8 cellular contexts compared by ENCODE assay signal in the genomic region with DNA sequence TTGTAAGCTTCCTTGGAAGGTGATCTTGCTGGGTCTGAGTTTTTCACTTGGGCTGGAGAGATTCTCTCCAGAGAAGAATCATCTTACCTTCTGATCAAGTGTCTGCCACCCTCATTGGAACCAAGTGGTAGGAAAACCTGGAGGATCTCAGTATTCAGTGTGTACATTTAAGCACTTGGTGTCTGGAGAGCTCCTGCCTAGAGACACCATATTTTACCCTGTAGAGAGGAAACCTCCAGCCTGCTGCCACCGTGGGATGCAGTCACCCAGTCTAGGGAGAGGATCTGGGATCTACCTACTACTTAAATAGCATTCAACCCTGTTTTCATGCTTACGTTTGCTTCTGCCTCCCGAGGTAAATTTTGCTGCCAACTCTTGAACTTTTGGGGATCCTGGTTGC.
"Had no signal": no experiment of that assay in that cellular context is flagged by ENCODE, and none has a peak within 500 bp of the region (broad histone marks: within the 10 kb centered on the region; RNA-seq: fewer than 3 reads in every experiment).

No MANE protein-coding gene starts in this region.

- ATAC-seq: GM12878 had no signal

- FAIRE-seq: G401.6, GM12878, GM12891, GM12892, GM18507, GM19239 had no signal

- DNase-seq: GDM1, GF-D8 had no signal

- H3K4me3 ChIP-seq: GM12878 had no signal
